Comparison of ENCODE assay signal across 17 cellular contexts in the genomic region with DNA sequence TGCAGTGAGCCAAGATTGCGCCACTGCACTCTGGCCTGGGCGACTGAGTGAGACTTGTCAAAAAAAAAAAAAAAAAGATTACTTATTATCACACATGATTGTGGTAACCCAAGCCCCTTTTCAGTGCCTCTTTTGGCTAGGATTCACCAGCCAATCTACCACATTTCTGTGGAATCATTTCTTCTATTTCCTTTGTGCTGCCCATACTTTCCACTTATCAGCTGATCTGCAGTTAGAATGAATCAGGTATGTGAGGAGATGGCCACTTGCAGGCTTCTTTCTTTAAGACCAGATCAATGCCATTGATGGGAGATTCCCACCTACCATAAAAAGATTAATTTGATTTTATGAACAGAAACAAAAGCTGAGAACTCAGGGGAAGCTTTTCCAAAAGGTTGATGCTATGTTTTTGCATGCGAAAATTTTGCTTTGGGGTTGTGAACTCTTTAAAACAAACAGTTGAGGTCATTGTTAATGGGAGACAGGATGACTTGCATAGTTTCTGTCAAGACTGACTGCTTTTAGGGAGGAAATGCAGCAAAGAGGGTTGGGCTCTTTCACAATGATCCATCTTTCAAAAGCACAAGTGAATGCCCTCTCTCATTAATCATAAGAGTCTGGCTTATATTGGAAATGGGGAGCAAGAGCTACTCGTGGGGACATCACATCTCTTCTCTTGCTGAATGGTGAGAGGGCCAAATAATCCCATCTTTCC.
DNase-seq lines count a peak whose midpoint lies in the region; ATAC-seq and TF ChIP-seq lines count a peak whose summit lies in the region.
"Had no signal": no experiment of that assay in that cellular context is flagged by ENCODE, and none has a peak within 500 bp of the region (broad histone marks: within the 10 kb centered on the region; RNA-seq: fewer than 3 reads in every experiment).

No MANE protein-coding gene starts in this region.

- no peaks in the 10 kb centered on the region for H3K36me3 ChIP-seq in ACC112 (ENCODE audit: insufficient read depth, low read length)
- no peaks in the 10 kb centered on the region for H3K36me3 ChIP-seq in mammary epithelial cell (ENCODE audit: insufficient read depth, low read length)
- H3K36me3 ChIP-seq: pancreas, thoracic aorta had no signal

- H3K79me2 ChIP-seq in ACC112 (ENCODE audit: control insufficient read depth, insufficient read depth, low read length, unreplicated experiment) (no peaks in the 10 kb centered on the region), mammary epithelial cell (ENCODE audit: insufficient read depth, low read length) (no peaks in the 10 kb centered on the region)

- ATAC-seq in GM21381 (IDR thresholded peaks at IDR 0.05; ENCODE audit: unreplicated experiment) (no peak), GM18868 (IDR thresholded peaks at IDR 0.05; ENCODE audit: unreplicated experiment) (no peak), natural killer cell (no peak)

- in situ Hi-C loops in mammary epithelial cell (cut with MboI; ENCODE audit: low sequenced_read_pairs in 2 of 2): no loop called here

- H3K27ac Mint-ChIP-seq in HFFc6: peak overlapping the region; percentile 57
- no peak overlapping the region for H3K27ac Mint-ChIP-seq in natural killer cell
- H3K27ac Mint-ChIP-seq: activated CD4-positive, alpha-beta T cell treated with anti-CD3 and anti-CD28 coated beads, Interleukin-2, amount 10 ng/mL, durations not matched to agents 7 days and 5 days; T-helper 1 cell treated with Interleukin-12 subunit alpha and Interleukin-12 subunit beta and Interleukin-4 antibody, amounts not matched to agents 30 μg/mL and 1 μg/mL, for 36 hours had no signal

- H3K27me3 ChIP-seq in ACC112 (ENCODE audit: insufficient read depth, low read length) (no peaks in the 10 kb centered on the region), mammary epithelial cell (ENCODE audit: insufficient read depth, low read length) (no peaks in the 10 kb centered on the region)
- H3K27me3 ChIP-seq: pancreas had no signal

- peaks cover 10% of the 10 kb centered on the region for H3K4me1 ChIP-seq in ACC112 (ENCODE audit: control insufficient read depth, insufficient read depth, low read length, unreplicated experiment)
- H3K4me1 ChIP-seq in mammary epithelial cell (ENCODE audit: insufficient read depth, low read length): peaks cover 6% of the 10 kb centered on the region
- H3K4me1 ChIP-seq: pancreas had no signal

- H3K27ac ChIP-seq in ACC112 (ENCODE audit: low read depth, low read length) (peak overlapping the region; percentile 7; the same call in 1 of the 2 replicates), mammary epithelial cell (ENCODE audit: insufficient read depth, low read depth, low read length) (no peak overlapping the region)
- H3K27ac ChIP-seq: pancreas, thoracic aorta had no signal

- H3K4me3 ChIP-seq in ACC112 (ENCODE audit: low read depth, low read length) (no peak overlapping the region), mammary epithelial cell (replicated peaks in 1 of 3; ENCODE audit: insufficient read depth in 1 of 3, low read depth in 2 of 3, low read length in 3 of 3) (no peak overlapping the region)
- H3K4me3 ChIP-seq: pancreas, thoracic aorta had no signal

- no peak overlapping the region for H3K4me2 ChIP-seq in mammary epithelial cell (ENCODE audit: insufficient read depth, low read depth, low read length)

- no peak overlapping the region for H2AFZ ChIP-seq in ACC112 (ENCODE audit: low read length, unreplicated experiment)
- H2AFZ ChIP-seq in mammary epithelial cell (ENCODE audit: low read depth, low read length): no peak overlapping the region

- BruUV-seq in mammary epithelial cell (replicated peaks; lab: Mats Ljungman, UMichigan): no TSS peak

- H3K4me1 Mint-ChIP-seq in HFFc6 (ENCODE audit: low read depth) (peaks cover 35% of the 10 kb centered on the region), natural killer cell (no peaks in the 10 kb centered on the region)
- H3K4me1 Mint-ChIP-seq: activated CD4-positive, alpha-beta T cell treated with anti-CD3 and anti-CD28 coated beads, Interleukin-2, amount 10 ng/mL, durations not matched to agents 7 days and 5 days had no signal

- DNase-seq in HFFc6 (peak; percentile 60), mammary epithelial cell (peak; percentile 48), glomerular visceral epithelial cell (ENCODE audit: extremely low spot score) (peak; percentile 47), natural killer cell (no peak), NCI-H526 treated with DMSO at 0.1 percent for 48 hours (lab: John Stamatoyannopoulos, UW) (no peak)
- DNase-seq: activated CD4-positive, alpha-beta T cell treated with anti-CD3 and anti-CD28 coated beads, Interleukin-2, amount 10 ng/mL, durations not matched to agents 7 days and 5 days; DMS79; midbrain; NCI-H1105; NCI-H446; pancreas; stimulated activated CD4-positive, alpha-beta T cell treated with anti-CD3 and anti-CD28 coated beads, Interleukin-12 subunit alpha, Interleukin-12 subunit beta, amount 100 ng/mL, for 4 hours had no signal

- TF ChIP-seq CTCF in HFFc6 (IDR thresholded peaks at IDR 0.05) (no peak), mammary epithelial cell (conservative IDR thresholded peaks at IDR 0.05 in 1 of 2, IDR thresholded peaks at IDR 0.05 in 1 of 2; ENCODE audit: extremely low read depth in 1 of 2, insufficient read depth in 1 of 2, low read depth in 1 of 2, low read length in 2 of 2) (no peak), natural killer cell (IDR thresholded peaks at IDR 0.05) (no peak)

- dilution Hi-C loops in mammary epithelial cell (cut with HindIII; ENCODE audit: low sequenced_read_pairs): loop anchor here (5.0 kb wide), 2 partner anchors 37 to 38 kb away; no protein-coding TSS in a partner anchor

- H3K4me3 Mint-ChIP-seq in HFFc6 (peak overlapping the region; percentile 52), natural killer cell (no peak overlapping the region)
- H3K4me3 Mint-ChIP-seq: activated CD4-positive, alpha-beta T cell treated with anti-CD3 and anti-CD28 coated beads, Interleukin-2, amount 10 ng/mL, durations not matched to agents 7 days and 5 days; T-helper 1 cell treated with Interleukin-12 subunit alpha and Interleukin-12 subunit beta and Interleukin-4 antibody, amounts not matched to agents 30 μg/mL and 1 μg/mL, for 36 hours had no signal

- WGBS in mammary epithelial cell (ENCODE audit: low coverage, missing lambda C conversion rate): 82% methylated on average over 4 of the region's 4 CpGs

- no peaks in the 10 kb centered on the region for H4K20me1 ChIP-seq in mammary epithelial cell (ENCODE audit: insufficient read depth, low read length)

- no peaks in the 10 kb centered on the region for H3K9me3 ChIP-seq in mammary epithelial cell (replicated peaks; ENCODE audit: insufficient read depth, low read length)
- H3K9me3 ChIP-seq: pancreas, thoracic aorta had no signal

- no peak overlapping the region for H3K9ac ChIP-seq in mammary epithelial cell (ENCODE audit: insufficient read depth, low read length)

- H3K36me3 Mint-ChIP-seq in HFFc6 (ENCODE audit: low read depth): no peaks in the 10 kb centered on the region
- H3K36me3 Mint-ChIP-seq in natural killer cell: no peaks in the 10 kb centered on the region

- H3K9me3 Mint-ChIP-seq in HFFc6: no peaks in the 10 kb centered on the region
- H3K9me3 Mint-ChIP-seq in natural killer cell: no peaks in the 10 kb centered on the region
- H3K9me3 Mint-ChIP-seq: activated CD4-positive, alpha-beta T cell treated with anti-CD3 and anti-CD28 coated beads, Interleukin-2, amount 10 ng/mL, durations not matched to agents 7 days and 5 days; T-helper 1 cell treated with Interleukin-12 subunit alpha and Interleukin-12 subunit beta and Interleukin-4 antibody, amounts not matched to agents 30 μg/mL and 1 μg/mL, for 36 hours had no signal

- peaks cover 4% of the 10 kb centered on the region for H3K27me3 Mint-ChIP-seq in HFFc6 (ENCODE audit: insufficient read depth)
- H3K27me3 Mint-ChIP-seq in natural killer cell (ENCODE audit: low read depth in 2 of 2): no peaks in the 10 kb centered on the region
- H3K27me3 Mint-ChIP-seq: activated CD4-positive, alpha-beta T cell treated with anti-CD3 and anti-CD28 coated beads, Interleukin-2, amount 10 ng/mL, durations not matched to agents 7 days and 5 days had no signal

- CTCF ChIA-PET in mammary epithelial cell (lab: Charles Lee; ENCODE audit: low non-redundant PET): no interaction called here

- intact Hi-C loops in mammary epithelial cell (cut with micrococcal nuclease) (loop anchor here (5.0 kb wide), 1 partner anchor 113 kb away; no protein-coding TSS in a partner anchor), natural killer cell (cut with micrococcal nuclease) (no loop called here)

Comparison
In these comparisons a context has a peak if more than half of its experiments do, and no peak if none do; other contexts are left out.
1. DNase-seq: peak in HFFc6 (single experiment), mammary epithelial cell (single experiment) and glomerular visceral epithelial cell (single experiment); none in natural killer cell (single experiment) and NCI-H526 treated with DMSO at 0.1 percent for 48 hours (single experiment).